1 cellular context compared by ENCODE assay signal in genomic region chr7:40134428-40135423, GRCh38.
TF ChIP-seq lines count a peak whose summit lies in the region.

Gene MPLKIP, minus strand, starts transcription at chr7:40134622. Its CDS starts 55 bp downstream, at chr7:40134567.
Gene SUGCT, plus strand, starts transcription at chr7:40135005.

TF ChIP-seq in GM12878, 131 proteins besides CTCF, POLR2A, EP300 and RAD21 (continued from another document and continues in another):
- TF ChIP-seq CUX1 (IDR thresholded peaks at IDR 0.05; ENCODE audit: insufficient replicate concordance, low read depth, low read length) (no peak), IKZF1 (conservative IDR thresholded peaks at IDR 0.05) (peak; percentile 76), IRF4 (IDR thresholded peaks at IDR 0.05; ENCODE audit: low read depth, low read length) (0 out of 2 replicates have a peak, but pooled peaks have one; percentile 46), CBFB (IDR thresholded peaks at IDR 0.05; ENCODE audit: low read depth) (peak; percentile 97), NR2C2 (IDR thresholded peaks at IDR 0.05; ENCODE audit: borderline replicate concordance, control insufficient read depth, insufficient read length, low read depth) (no peak), YY1 (IDR thresholded peaks at IDR 0.05; ENCODE audit: low read depth, low read length) (peak; percentile 85), MEF2A (IDR thresholded peaks at IDR 0.05; ENCODE audit: insufficient read depth, low read depth, low read length) (0 out of 2 replicates have a peak, but pooled peaks have one; percentile 50), HDAC6 (IDR thresholded peaks at IDR 0.05; ENCODE audit: unreplicated experiment) (peak; percentile 71), KLF5 (IDR thresholded peaks at IDR 0.05; ENCODE audit: partially characterized antibody) (peak; percentile 20), ZNF207 (IDR thresholded peaks at IDR 0.05; ENCODE audit: borderline replicate concordance) (peak; percentile 58; the same call in 1 of the 2 replicates), ZZZ3 (IDR thresholded peaks at IDR 0.05; ENCODE audit: control insufficient read depth, insufficient read length, low read depth) (peak; percentile 56), EZH2 (IDR thresholded peaks at IDR 0.05; ENCODE audit: borderline replicate concordance, control insufficient read depth, low read depth, low read length) (no peak), FOXM1 (IDR thresholded peaks at IDR 0.05; ENCODE audit: low read depth, low read length) (peak; percentile 72), BCL3 (IDR thresholded peaks at IDR 0.05; ENCODE audit: borderline replicate concordance, insufficient read depth, low read depth, low read length, poor library complexity, severe bottlenecking) (no peak), ZNF622 (IDR thresholded peaks at IDR 0.05) (no peak), E4F1 (IDR thresholded peaks at IDR 0.05; ENCODE audit: borderline replicate concordance, partially characterized antibody) (no peak), RFX5 (IDR thresholded peaks at IDR 0.05; ENCODE audit: low read depth, low read length) (no peak), CHD1 (IDR thresholded peaks at IDR 0.05; ENCODE audit: low read depth, low read length) (no peak), HCFC1 (IDR thresholded peaks at IDR 0.05; ENCODE audit: low read length) (peak; percentile 76), GABPA (IDR thresholded peaks at IDR 0.05; ENCODE audit: low read depth) (peak; percentile 98), CEBPB (IDR thresholded peaks at IDR 0.05; ENCODE audit: borderline replicate concordance in 1 of 2, low read depth in 2 of 2, low read length in 2 of 2) (no peak), SMAD1 (IDR thresholded peaks at IDR 0.05; ENCODE audit: low read depth, partially characterized antibody) (no peak), JUNB (IDR thresholded peaks at IDR 0.05) (0 out of 2 replicates have a peak, but pooled peaks have one; percentile 16), BMI1 (IDR thresholded peaks at IDR 0.05; ENCODE audit: borderline replicate concordance) (no peak), RB1 (IDR thresholded peaks at IDR 0.05; ENCODE audit: borderline replicate concordance) (peak; percentile 94; the same call in 1 of the 2 replicates), KAT2A (conservative IDR thresholded peaks at IDR 0.05; ENCODE audit: control insufficient read depth, low read depth, low read length) (no peak), TCF12 (IDR thresholded peaks at IDR 0.05; ENCODE audit: low read depth, low read length) (0 out of 2 replicates have a peak, but pooled peaks have one; percentile 43), POU2F2 (IDR thresholded peaks at IDR 0.05; ENCODE audit: borderline replicate concordance, low read depth, low read length) (peak; percentile 75), HDAC2 (IDR thresholded peaks at IDR 0.05) (peak; percentile 59; the same call in 1 of the 2 replicates), CREM (IDR thresholded peaks at IDR 0.05; ENCODE audit: low read depth) (peak; percentile 90), ATF3 (IDR thresholded peaks at IDR 0.05; ENCODE audit: borderline replicate concordance, extremely low read depth, low read depth, low read length) (no peak), TAF1 (IDR thresholded peaks at IDR 0.05; ENCODE audit: borderline replicate concordance, low read depth, low read length) (peak; percentile 99), TCF7 (IDR thresholded peaks at IDR 0.05; ENCODE audit: borderline replicate concordance) (peak; percentile 78; the same call in 1 of the 2 replicates), RBBP5 (conservative IDR thresholded peaks at IDR 0.05) (0 out of 2 replicates have a peak, but pooled peaks have one; percentile 28), ESRRA (IDR thresholded peaks at IDR 0.05; ENCODE audit: low read length) (peak; percentile 81; the same call in 1 of the 2 replicates), SREBF2 (IDR thresholded peaks at IDR 0.05; ENCODE audit: low read length) (no peak), CHD4 (IDR thresholded peaks at IDR 0.05) (no peak), CREB1 (IDR thresholded peaks at IDR 0.05; ENCODE audit: low read depth) (peak; percentile 74), SUZ12 (IDR thresholded peaks at IDR 0.05; ENCODE audit: unreplicated experiment) (no peak), E2F8 (IDR thresholded peaks at IDR 0.05; ENCODE audit: low read depth, partially characterized antibody) (peak; percentile 77), YBX1 (IDR thresholded peaks at IDR 0.05) (no peak), DPF2 (IDR thresholded peaks at IDR 0.05) (0 out of 2 replicates have a peak, but pooled peaks have one; percentile 43), CHD2 (IDR thresholded peaks at IDR 0.05; ENCODE audit: borderline replicate concordance, low read depth, low read length) (no peak)
- TF ChIP-seq, protein P1, sequence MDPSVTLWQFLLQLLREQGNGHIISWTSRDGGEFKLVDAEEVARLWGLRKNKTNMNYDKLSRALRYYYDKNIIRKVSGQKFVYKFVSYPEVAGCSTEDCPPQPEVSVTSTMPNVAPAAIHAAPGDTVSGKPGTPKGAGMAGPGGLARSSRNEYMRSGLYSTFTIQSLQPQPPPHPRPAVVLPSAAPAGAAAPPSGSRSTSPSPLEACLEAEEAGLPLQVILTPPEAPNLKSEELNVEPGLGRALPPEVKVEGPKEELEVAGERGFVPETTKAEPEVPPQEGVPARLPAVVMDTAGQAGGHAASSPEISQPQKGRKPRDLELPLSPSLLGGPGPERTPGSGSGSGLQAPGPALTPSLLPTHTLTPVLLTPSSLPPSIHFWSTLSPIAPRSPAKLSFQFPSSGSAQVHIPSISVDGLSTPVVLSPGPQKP (IDR thresholded peaks at IDR 0.05; ENCODE audit: low read depth, low read length) = peak; percentile 65; the same call in 1 of the 2 replicates
- TF ChIP-seq, protein P2, sequence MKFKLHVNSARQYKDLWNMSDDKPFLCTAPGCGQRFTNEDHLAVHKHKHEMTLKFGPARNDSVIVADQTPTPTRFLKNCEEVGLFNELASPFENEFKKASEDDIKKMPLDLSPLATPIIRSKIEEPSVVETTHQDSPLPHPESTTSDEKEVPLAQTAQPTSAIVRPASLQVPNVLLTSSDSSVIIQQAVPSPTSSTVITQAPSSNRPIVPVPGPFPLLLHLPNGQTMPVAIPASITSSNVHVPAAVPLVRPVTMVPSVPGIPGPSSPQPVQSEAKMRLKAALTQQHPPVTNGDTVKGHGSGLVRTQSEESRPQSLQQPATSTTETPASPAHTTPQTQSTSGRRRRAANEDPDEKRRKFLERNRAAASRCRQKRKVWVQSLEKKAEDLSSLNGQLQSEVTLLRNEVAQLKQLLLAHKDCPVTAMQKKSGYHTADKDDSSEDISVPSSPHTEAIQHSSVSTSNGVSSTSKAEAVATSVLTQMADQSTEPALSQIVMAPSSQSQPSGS (IDR thresholded peaks at IDR 0.05; ENCODE audit: low read length) = no peak; the same call in 1 of the 2 replicates
- TF ChIP-seq, protein P3, sequence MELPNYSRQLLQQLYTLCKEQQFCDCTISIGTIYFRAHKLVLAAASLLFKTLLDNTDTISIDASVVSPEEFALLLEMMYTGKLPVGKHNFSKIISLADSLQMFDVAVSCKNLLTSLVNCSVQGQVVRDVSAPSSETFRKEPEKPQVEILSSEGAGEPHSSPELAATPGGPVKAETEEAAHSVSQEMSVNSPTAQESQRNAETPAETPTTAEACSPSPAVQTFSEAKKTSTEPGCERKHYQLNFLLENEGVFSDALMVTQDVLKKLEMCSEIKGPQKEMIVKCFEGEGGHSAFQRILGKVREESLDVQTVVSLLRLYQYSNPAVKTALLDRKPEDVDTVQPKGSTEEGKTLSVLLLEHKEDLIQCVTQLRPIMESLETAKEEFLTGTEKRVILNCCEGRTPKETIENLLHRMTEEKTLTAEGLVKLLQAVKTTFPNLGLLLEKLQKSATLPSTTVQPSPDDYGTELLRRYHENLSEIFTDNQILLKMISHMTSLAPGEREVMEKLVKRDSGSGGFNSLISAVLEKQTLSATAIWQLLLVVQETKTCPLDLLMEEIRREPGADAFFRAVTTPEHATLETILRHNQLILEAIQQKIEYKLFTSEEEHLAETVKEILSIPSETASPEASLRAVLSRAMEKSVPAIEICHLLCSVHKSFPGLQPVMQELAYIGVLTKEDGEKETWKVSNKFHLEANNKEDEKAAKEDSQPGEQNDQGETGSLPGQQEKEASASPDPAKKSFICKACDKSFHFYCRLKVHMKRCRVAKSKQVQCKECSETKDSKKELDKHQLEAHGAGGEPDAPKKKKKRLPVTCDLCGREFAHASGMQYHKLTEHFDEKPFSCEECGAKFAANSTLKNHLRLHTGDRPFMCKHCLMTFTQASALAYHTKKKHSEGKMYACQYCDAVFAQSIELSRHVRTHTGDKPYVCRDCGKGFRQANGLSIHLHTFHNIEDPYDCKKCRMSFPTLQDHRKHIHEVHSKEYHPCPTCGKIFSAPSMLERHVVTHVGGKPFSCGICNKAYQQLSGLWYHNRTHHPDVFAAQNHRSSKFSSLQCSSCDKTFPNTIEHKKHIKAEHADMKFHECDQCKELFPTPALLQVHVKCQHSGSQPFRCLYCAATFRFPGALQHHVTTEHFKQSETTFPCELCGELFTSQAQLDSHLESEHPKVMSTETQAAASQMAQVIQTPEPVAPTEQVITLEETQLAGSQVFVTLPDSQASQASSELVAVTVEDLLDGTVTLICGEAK (IDR thresholded peaks at IDR 0.05; ENCODE audit: borderline replicate concordance) = peak; percentile 98
